1 cellular context compared by ENCODE assay signal in the genomic region with DNA sequence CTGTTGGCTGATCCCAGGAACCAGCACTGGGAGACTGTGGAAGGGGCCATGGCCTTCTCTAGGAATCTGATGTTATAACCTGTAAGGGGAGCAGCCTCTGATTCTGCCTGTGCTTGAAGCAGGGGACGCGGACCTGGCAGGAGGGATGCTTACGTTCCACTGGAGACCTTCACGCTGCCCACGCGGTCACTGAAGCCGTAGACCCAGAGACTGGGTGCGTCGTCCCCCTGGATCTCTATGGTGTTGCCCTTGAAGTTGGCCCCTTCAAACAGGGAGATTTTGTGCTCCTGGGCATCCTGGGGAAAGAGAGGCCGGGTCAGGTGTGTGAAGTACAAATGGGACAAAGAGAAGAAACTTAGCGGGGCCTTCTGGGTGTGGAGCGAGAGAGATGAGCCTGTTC.
TF ChIP-seq lines count a peak whose summit lies in the region.

No MANE protein-coding gene starts in this region.

TF ChIP-seq in H1, 55 proteins besides CTCF, POLR2A, EP300 and RAD21:
- TF ChIP-seq ASH2L (IDR thresholded peaks at IDR 0.05; ENCODE audit: low read length) (no peak), HDAC6 (IDR thresholded peaks at IDR 0.05; ENCODE audit: low read depth, low read length) (no peak), E2F6 (IDR thresholded peaks at IDR 0.05) (no peak), SP1 (IDR thresholded peaks at IDR 0.05; ENCODE audit: low read depth, low read length) (no peak), SIX5 (IDR thresholded peaks at IDR 0.05; ENCODE audit: low read depth, low read length) (no peak), CBX8 (IDR thresholded peaks at IDR 0.05; ENCODE audit: borderline replicate concordance, low read depth, low read length) (no peak), HDAC2 (IDR thresholded peaks at IDR 0.05; ENCODE audit: borderline replicate concordance in 1 of 2, low read depth in 2 of 2, low read length in 2 of 2) (no peak), EZH2 (IDR thresholded peaks at IDR 0.05; ENCODE audit: low read depth, low read length, severe bottlenecking) (no peak), ZNF274 (IDR thresholded peaks at IDR 0.05; ENCODE audit: borderline replicate concordance, extremely low read depth, low read length) (no peak), SUZ12 (IDR thresholded peaks at IDR 0.05; ENCODE audit: low read length) (no peak), MAFK (IDR thresholded peaks at IDR 0.05; ENCODE audit: low read depth, low read length) (no peak), EGR1 (IDR thresholded peaks at IDR 0.05; ENCODE audit: borderline replicate concordance, low read depth, low read length) (no peak), MAX (IDR thresholded peaks at IDR 0.05) (no peak), ATF2 (IDR thresholded peaks at IDR 0.05; ENCODE audit: low read length) (no peak), BRCA1 (IDR thresholded peaks at IDR 0.05; ENCODE audit: low read depth, low read length) (no peak), ATF3 (IDR thresholded peaks at IDR 0.05; ENCODE audit: insufficient read depth, low read depth, low read length) (no peak)
